8 cellular contexts compared by ENCODE assay signal in genomic region chr14:64444984-64445845, GRCh38. TPM values are rescaled to one million over a fixed set of nuclear protein-coding genes. Genes with fewer than 3 reads are reported as not detected.
DNase-seq lines count a peak whose midpoint lies in the region; ATAC-seq and TF ChIP-seq lines count a peak whose summit lies in the region.

No MANE protein-coding gene starts in this region.

- ATAC-seq in GM21737 (IDR thresholded peaks at IDR 0.05; ENCODE audit: unreplicated experiment) (peak; percentile 87), left lobe of liver (no peak)

- peak; percentile 40 for TF ChIP-seq POLR2A in GM15510 (IDR thresholded peaks at IDR 0.05; ENCODE audit: borderline replicate concordance, extremely low read depth, insufficient read length)

- no peak for TF ChIP-seq CTCF in glutamatergic neuron (IDR thresholded peaks at IDR 0.05; ENCODE audit: partially characterized antibody, unreplicated experiment)

- peaks cover 48% of the 10 kb centered on the region for H3K36me3 Mint-ChIP-seq in activated T-helper 1 cell treated with anti-CD3 and anti-CD28 coated beads, Interleukin-12 subunit alpha, Interleukin-12 subunit beta, Interleukin-2, Interleukin-4 antibody, amounts not matched to agents 30 ng/mL and 10 ng/mL and 1 ng/mL, durations not matched to agents 14 hours and 24 hours and 36 hours (ENCODE audit: low read depth)
- H3K36me3 Mint-ChIP-seq in glutamatergic neuron (ENCODE audit: unreplicated experiment): no peaks in the 10 kb centered on the region

- peaks cover 28% of the 10 kb centered on the region for H3K4me1 Mint-ChIP-seq in activated T-helper 1 cell treated with anti-CD3 and anti-CD28 coated beads, Interleukin-12 subunit alpha, Interleukin-12 subunit beta, Interleukin-2, Interleukin-4 antibody, amounts not matched to agents 30 ng/mL and 10 ng/mL and 1 ng/mL, durations not matched to agents 14 hours and 24 hours and 36 hours (ENCODE audit: low read depth)
- H3K4me1 Mint-ChIP-seq in glutamatergic neuron (ENCODE audit: low read depth, unreplicated experiment): no peaks in the 10 kb centered on the region

- peak overlapping the region; percentile 87 for H3K27ac Mint-ChIP-seq in activated T-helper 1 cell treated with anti-CD3 and anti-CD28 coated beads, Interleukin-12 subunit alpha, Interleukin-12 subunit beta, Interleukin-2, Interleukin-4 antibody, amounts not matched to agents 30 ng/mL and 10 ng/mL and 1 ng/mL, durations not matched to agents 14 hours and 24 hours and 36 hours
- H3K27ac Mint-ChIP-seq in glutamatergic neuron (ENCODE audit: unreplicated experiment): no peak overlapping the region

- intact Hi-C loops in activated T-helper 1 cell treated with anti-CD3 and anti-CD28 coated beads, Interleukin-12 subunit alpha, Interleukin-12 subunit beta, Interleukin-2, Interleukin-4 antibody, amounts not matched to agents 30 ng/mL and 10 ng/mL and 1 ng/mL, durations not matched to agents 14 hours and 24 hours and 36 hours (cut with micrococcal nuclease): loop anchor here (2.0 kb wide), 4 partner anchors 14 to 58 kb away; partner anchors contain the start of genes AKAP5, MTHFD1 and ZBTB25

- H3K4me3 Mint-ChIP-seq in activated T-helper 1 cell treated with anti-CD3 and anti-CD28 coated beads, Interleukin-12 subunit alpha, Interleukin-12 subunit beta, Interleukin-2, Interleukin-4 antibody, amounts not matched to agents 30 ng/mL and 10 ng/mL and 1 ng/mL, durations not matched to agents 14 hours and 24 hours and 36 hours: peak overlapping the region; percentile 68
- H3K4me3 Mint-ChIP-seq in glutamatergic neuron (ENCODE audit: unreplicated experiment): no peak overlapping the region

- no peaks in the 10 kb centered on the region for H3K27me3 Mint-ChIP-seq in activated T-helper 1 cell treated with anti-CD3 and anti-CD28 coated beads, Interleukin-12 subunit alpha, Interleukin-12 subunit beta, Interleukin-2, Interleukin-4 antibody, amounts not matched to agents 30 ng/mL and 10 ng/mL and 1 ng/mL, durations not matched to agents 14 hours and 24 hours and 36 hours (ENCODE audit: insufficient read depth)
- H3K27me3 Mint-ChIP-seq in glutamatergic neuron (ENCODE audit: unreplicated experiment): peaks cover 2% of the 10 kb centered on the region

- no peaks in the 10 kb centered on the region for H3K9me3 Mint-ChIP-seq in activated T-helper 1 cell treated with anti-CD3 and anti-CD28 coated beads, Interleukin-12 subunit alpha, Interleukin-12 subunit beta, Interleukin-2, Interleukin-4 antibody, amounts not matched to agents 30 ng/mL and 10 ng/mL and 1 ng/mL, durations not matched to agents 14 hours and 24 hours and 36 hours
- H3K9me3 Mint-ChIP-seq in glutamatergic neuron (ENCODE audit: unreplicated experiment): no peaks in the 10 kb centered on the region

- DNase-seq in LHCN-M2 (ENCODE audit: low read depth) (peak; percentile 83), iPS-NIHi11 (ENCODE audit: low spot score) (peak; percentile 65), glutamatergic neuron (no peak), left lobe of liver (ENCODE audit: low spot score) (no peak)
- peak; percentile 43 for DNase-seq in activated T-helper 1 cell treated with anti-CD3 and anti-CD28 coated beads, Interleukin-12 subunit alpha, Interleukin-12 subunit beta, Interleukin-2, Interleukin-4 antibody, amounts not matched to agents 30 ng/mL and 10 ng/mL and 1 ng/mL, durations not matched to agents 14 hours and 24 hours and 36 hours (ENCODE audit: low spot score)
- DNase-seq in stimulated activated CD8-positive, alpha-beta memory T cell treated with anti-CD3 and anti-CD28 coated beads, Interleukin-4, amount 100 ng/mL, for 24 hours (ENCODE audit: low read depth): peak; percentile 32

RNA-seq across cellular contexts. Expression of gene AKAP5, which starts 20.1 kb away (rescaled TPM):
- total RNA-seq in LHCN-M2 (2014; rRNA removed) (0.13 and 0.40 TPM in 2 replicates), glutamatergic neuron (ENCODE audit: unreplicated experiment) (0.15 TPM), left lobe of liver (0.45 TPM)
- polyA plus RNA-seq in LHCN-M2 (2012): 0.36 TPM
- 1.1 and 1.5 TPM in 2 replicates for total RNA-seq in activated T-helper 1 cell treated with anti-CD3 and anti-CD28 coated beads, Interleukin-12 subunit alpha, Interleukin-12 subunit beta, Interleukin-2, Interleukin-4 antibody, amounts not matched to agents 30 ng/mL and 10 ng/mL and 1 ng/mL, durations not matched to agents 14 hours and 24 hours and 36 hours

RNA-seq across cellular contexts. Expression of gene MTHFD1, which starts 57.1 kb away (rescaled TPM):
- total RNA-seq in LHCN-M2 (2014; rRNA removed): 68.9 and 82.1 TPM in 2 replicates
- 88.3 TPM for polyA plus RNA-seq in LHCN-M2 (2012)
- total RNA-seq in activated T-helper 1 cell treated with anti-CD3 and anti-CD28 coated beads, Interleukin-12 subunit alpha, Interleukin-12 subunit beta, Interleukin-2, Interleukin-4 antibody, amounts not matched to agents 30 ng/mL and 10 ng/mL and 1 ng/mL, durations not matched to agents 14 hours and 24 hours and 36 hours: 241 and 244 TPM in 2 replicates
- total RNA-seq in glutamatergic neuron (ENCODE audit: unreplicated experiment): 33.0 TPM
- total RNA-seq in left lobe of liver: 238 TPM

RNA-seq across cellular contexts. Expression of gene ZBTB25, which starts 58.4 kb away (rescaled TPM):
- 4.8 and 7.0 TPM in 2 replicates for total RNA-seq in LHCN-M2 (2014; rRNA removed)
- polyA plus RNA-seq in LHCN-M2 (2012): 4.5 TPM
- 18.6 and 19.6 TPM in 2 replicates for total RNA-seq in activated T-helper 1 cell treated with anti-CD3 and anti-CD28 coated beads, Interleukin-12 subunit alpha, Interleukin-12 subunit beta, Interleukin-2, Interleukin-4 antibody, amounts not matched to agents 30 ng/mL and 10 ng/mL and 1 ng/mL, durations not matched to agents 14 hours and 24 hours and 36 hours
- total RNA-seq in glutamatergic neuron (ENCODE audit: unreplicated experiment): 9.4 TPM
- total RNA-seq in left lobe of liver: 5.7 TPM

RNA-seq across cellular contexts. Expression of gene ZBTB1, which starts 59.4 kb away (rescaled TPM):
- total RNA-seq in LHCN-M2 (2014; rRNA removed): 51.2 and 54.2 TPM in 2 replicates
- polyA plus RNA-seq in LHCN-M2 (2012): 12.5 TPM
- 41.2 and 46.8 TPM in 2 replicates for total RNA-seq in activated T-helper 1 cell treated with anti-CD3 and anti-CD28 coated beads, Interleukin-12 subunit alpha, Interleukin-12 subunit beta, Interleukin-2, Interleukin-4 antibody, amounts not matched to agents 30 ng/mL and 10 ng/mL and 1 ng/mL, durations not matched to agents 14 hours and 24 hours and 36 hours
- 16.6 TPM for total RNA-seq in glutamatergic neuron (ENCODE audit: unreplicated experiment)
- total RNA-seq in left lobe of liver: 12.1 TPM

Comparison
In these comparisons a context has a peak if more than half of its experiments do, and no peak if none do; other contexts are left out.
1. DNase-seq: peak in LHCN-M2 (single experiment), activated T-helper 1 cell treated with anti-CD3 and anti-CD28 coated beads, Interleukin-12 subunit alpha, Interleukin-12 subunit beta, Interleukin-2, Interleukin-4 antibody, amounts not matched to agents 30 ng/mL and 10 ng/mL and 1 ng/mL, durations not matched to agents 14 hours and 24 hours and 36 hours (single experiment), iPS-NIHi11 (single experiment) and stimulated activated CD8-positive, alpha-beta memory T cell treated with anti-CD3 and anti-CD28 coated beads, Interleukin-4, amount 100 ng/mL, for 24 hours (single experiment); none in glutamatergic neuron (single experiment) and left lobe of liver (single experiment).